ENCODE assay signal across 8 cellular contexts in the genomic region with DNA sequence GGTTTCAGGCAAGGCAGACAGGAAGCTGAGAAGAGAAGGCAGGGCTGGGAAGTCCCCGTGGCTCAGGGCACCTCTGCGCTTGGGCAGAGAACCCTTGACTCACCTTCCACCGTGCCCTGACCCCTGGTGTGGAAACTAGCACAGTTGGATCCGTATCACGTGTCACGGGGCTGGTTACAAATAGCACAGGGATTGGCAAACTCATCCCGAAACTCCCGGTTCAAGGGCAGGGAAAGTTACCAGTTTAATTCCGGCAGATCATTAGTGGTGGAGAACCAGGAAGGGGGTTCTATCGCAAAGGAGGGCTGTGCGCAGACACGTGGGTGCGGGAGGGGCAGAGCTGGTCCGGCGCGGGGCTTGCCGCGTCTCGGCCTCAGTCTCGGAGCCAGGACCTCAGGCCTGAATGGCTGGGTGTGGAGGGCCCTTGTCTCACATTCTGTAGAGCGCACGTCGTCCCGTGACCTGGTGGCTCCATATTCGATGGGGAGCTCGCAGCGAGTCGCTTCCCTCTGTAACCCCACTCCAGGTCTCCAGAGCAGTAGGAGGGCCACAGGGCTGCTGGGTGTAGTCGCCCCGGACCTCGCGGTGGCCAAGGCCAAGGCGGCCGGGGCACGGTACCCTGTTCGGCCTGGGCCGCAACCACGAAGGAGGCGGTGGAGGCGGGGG. TPM values are rescaled to one million over a fixed set of nuclear protein-coding genes. Genes with fewer than 3 reads are reported as not detected.
DNase-seq lines count a peak whose midpoint lies in the region; ATAC-seq, FAIRE-seq and TF ChIP-seq lines count a peak whose summit lies in the region.

No MANE protein-coding gene starts in this region.

- peaks cover 68% of the 10 kb centered on the region for H3K27me3 Mint-ChIP-seq in H9 (ENCODE audit: low read depth)

- H3K79me2 ChIP-seq in H9 (ENCODE audit: insufficient read depth, low read length) = no peaks in the 10 kb centered on the region
- H3K79me2 ChIP-seq in keratinocyte (ENCODE audit: control insufficient read depth, insufficient read depth, low read length) = peaks cover 4% of the 10 kb centered on the region

- H3K4me2 ChIP-seq in H9 (ENCODE audit: insufficient read depth, insufficient read length, low read length) (peak overlapping the region; percentile 48), keratinocyte (ENCODE audit: control insufficient read depth, extremely low read depth, insufficient read depth, low read depth, low read length) (peak overlapping the region; percentile 92), skeletal muscle satellite cell (ENCODE audit: low read length) (peak overlapping the region; percentile 83)

- H3K4me3 Mint-ChIP-seq in H9 = peak overlapping the region; percentile 58 to 73

- dilution Hi-C loops in keratinocyte (cut with MboI; ENCODE audit: extremely low pct_ligation_motif_present, low sequenced_read_pairs) = no loop called here

- H2BK20ac ChIP-seq in H9 (ENCODE audit: low read depth, low read length, poor library complexity, severe bottlenecking) = no peak overlapping the region

- H3K27ac Mint-ChIP-seq in H9 = no peak overlapping the region

- H3K79me1 ChIP-seq in H9 (ENCODE audit: insufficient read depth, low read depth, low read length, poor library complexity, severe bottlenecking) = no peaks in the 10 kb centered on the region

- H4K5ac ChIP-seq in H9 (ENCODE audit: insufficient read length, low read depth, low read length) = no peak overlapping the region

- no peaks in the 10 kb centered on the region for H3K9me1 ChIP-seq in keratinocyte (ENCODE audit: control insufficient read depth, extremely low read depth, insufficient read depth, low read length)

- H4K20me1 ChIP-seq in H9 (ENCODE audit: control insufficient read depth, insufficient read depth, insufficient read length) (no peaks in the 10 kb centered on the region), keratinocyte (ENCODE audit: control insufficient read depth, extremely low read depth, insufficient read depth, low read length) (no peaks in the 10 kb centered on the region)

- H3K4me1 ChIP-seq in H9 (ENCODE audit: insufficient read depth, low read length) (no peaks in the 10 kb centered on the region), body of pancreas (peaks cover 32% of the 10 kb centered on the region), keratinocyte (ENCODE audit: control insufficient read depth, extremely low read depth, insufficient read depth, low read length) (peaks cover 35% of the 10 kb centered on the region), skeletal muscle satellite cell (ENCODE audit: control insufficient read depth, insufficient read depth, low read length) (peaks cover 72% of the 10 kb centered on the region)

- ATAC-seq in body of pancreas (peak; percentile 45), HG03280 (IDR thresholded peaks at IDR 0.05; ENCODE audit: unreplicated experiment) (no peak), HG03457 (IDR thresholded peaks at IDR 0.05; ENCODE audit: unreplicated experiment) (no peak)

- H3K36me3 Mint-ChIP-seq in H9 (ENCODE audit: insufficient read depth in 1 of 3, low read depth in 3 of 3) = no peaks in the 10 kb centered on the region; a peak in 1 of 7 replicates

- no peak for TF ChIP-seq CTCF in H9 (conservative IDR thresholded peaks at IDR 0.05)
- no peak for TF ChIP-seq CTCF in body of pancreas (IDR thresholded peaks at IDR 0.05)
- no peak for TF ChIP-seq CTCF in keratinocyte (optimal IDR thresholded peaks at IDR 0.05 in 1 of 3, IDR thresholded peaks at IDR 0.05 in 1 of 3, conservative IDR thresholded peaks at IDR 0.05 in 1 of 3; ENCODE audit: extremely low read depth in 1 of 3, insufficient read depth in 2 of 3, low read length in 3 of 3)

- TF ChIP-seq POLR2A in body of pancreas (IDR thresholded peaks at IDR 0.05) = no peak

- H3K18ac ChIP-seq in H9 (ENCODE audit: insufficient read length, low read depth, low read length) = no peak overlapping the region

- peaks cover 0 to 3% of the 10 kb centered on the region in 2 experiments; a peak in 1 of 5 replicates for H3K9me3 Mint-ChIP-seq in H9

- no peak overlapping the region for H3K56ac ChIP-seq in H9 (ENCODE audit: insufficient read length, low read depth, low read length)

- no peak overlapping the region for H2BK120ac ChIP-seq in H9 (ENCODE audit: low read depth, low read length, poor library complexity, severe bottlenecking)

- no peak overlapping the region for H2BK5ac ChIP-seq in H9 (ENCODE audit: insufficient read length, low read length)

- FAIRE-seq in keratinocyte (lab: Jason Lieb, UNC) = no peak

- peak overlapping the region; percentile 38 for H3K14ac ChIP-seq in H9 (ENCODE audit: insufficient read depth, low read length)

- DNase-seq in H9 (peak; percentile 62), body of pancreas (peak; percentile 31 to 75 (median 38)), keratinocyte (ENCODE audit: low read depth, low spot score) (no peak), NCI-H510A treated with DMSO at 0.1 percent for 48 hours (lab: John Stamatoyannopoulos, UW) (no peak), cerebellar nuclear complex (lab: John Stamatoyannopoulos, UW) (no peak)

- no peak overlapping the region for H4K91ac ChIP-seq in H9 (ENCODE audit: insufficient read length, low read depth, low read length)

- H3K9ac ChIP-seq in H9 (ENCODE audit: extremely low read depth, insufficient read length, low read length) = no peak overlapping the region
- H3K9ac ChIP-seq in keratinocyte (ENCODE audit: control insufficient read depth, extremely low read depth, insufficient read depth, low read length) = peak overlapping the region; percentile 64
- H3K9ac ChIP-seq in skeletal muscle satellite cell (ENCODE audit: low read depth, low read length) = peak overlapping the region; percentile 70

- intact Hi-C loops in body of pancreas (cut with DNase I) = no loop called here

- no peak overlapping the region for H2AK5ac ChIP-seq in H9 (ENCODE audit: insufficient read length, low read length)

- H3K4me3 ChIP-seq in body of pancreas (no peak overlapping the region), keratinocyte (ENCODE audit: control insufficient read depth in 2 of 3, extremely low read depth in 1 of 3, insufficient read depth in 2 of 3, low read depth in 1 of 3, low read length in 3 of 3) (peak overlapping the region; percentile 5 to 58 (median 49)), skeletal muscle satellite cell (ENCODE audit: low read length) (peak overlapping the region; percentile 85)

- H2AFZ ChIP-seq in H9 (ENCODE audit: low read length) (no peak overlapping the region), keratinocyte (ENCODE audit: control insufficient read depth, low read length) (peak overlapping the region; percentile 49)

- no peak overlapping the region for H3T11ph ChIP-seq in H9 (ENCODE audit: low read length)

- H3K9me3 ChIP-seq in H9 (ENCODE audit: control insufficient read depth, low read depth, low read length) = no peaks in the 10 kb centered on the region
- no peaks in the 10 kb centered on the region for H3K9me3 ChIP-seq in body of pancreas
- H3K9me3 ChIP-seq in keratinocyte (ENCODE audit: control insufficient read depth, low read depth, low read length) = no peaks in the 10 kb centered on the region
- H3K9me3 ChIP-seq in skeletal muscle satellite cell (replicated peaks; ENCODE audit: low read length) = no peaks in the 10 kb centered on the region

- no peak overlapping the region for H2BK12ac ChIP-seq in H9 (ENCODE audit: insufficient read length, low read depth, low read length)

- H3K4me1 Mint-ChIP-seq in H9 = peaks cover 20 to 24% of the 10 kb centered on the region in 2 experiments

- H3K36me3 ChIP-seq in body of pancreas (replicated peaks in 1 of 2; ENCODE audit: insufficient read depth in 1 of 2, low read depth in 2 of 2) (no peaks in the 10 kb centered on the region), keratinocyte (ENCODE audit: control insufficient read depth in 2 of 2, extremely low read depth in 1 of 2, insufficient read depth in 2 of 2, low read length in 2 of 2) (peaks cover 12% of the 10 kb centered on the region in 2 experiments), skeletal muscle satellite cell (ENCODE audit: insufficient read depth, low read length) (peaks cover 12% of the 10 kb centered on the region)

- H3K23me2 ChIP-seq in H9 (ENCODE audit: insufficient read length, low read depth, low read length, poor library complexity, severe bottlenecking) = peaks cover 10% of the 10 kb centered on the region

- H3K4ac ChIP-seq in H9 (ENCODE audit: low read depth, low read length) = no peak overlapping the region

- H3K27ac ChIP-seq in H9 (ENCODE audit: insufficient read length, low read depth, low read length) = no peak overlapping the region
- H3K27ac ChIP-seq in body of pancreas = peak overlapping the region in 3 of 4 donors; percentile 12 to 75 (median 22)
- H3K27ac ChIP-seq in keratinocyte (ENCODE audit: control insufficient read depth, insufficient read depth, low read length) = no peak overlapping the region

- peaks cover 16% of the 10 kb centered on the region; the same call in 1 of the 2 replicates for H3K27me3 ChIP-seq in H9 (ENCODE audit: insufficient read depth, low read length)
- no peaks in the 10 kb centered on the region for H3K27me3 ChIP-seq in body of pancreas
- no peaks in the 10 kb centered on the region for H3K27me3 ChIP-seq in keratinocyte (ENCODE audit: control insufficient read depth, extremely low read depth, insufficient read depth, low read length)
- no peaks in the 10 kb centered on the region for H3K27me3 ChIP-seq in skeletal muscle satellite cell (ENCODE audit: control insufficient read depth, insufficient read depth, low read length)

- peak overlapping the region; percentile 36 for H4K8ac ChIP-seq in H9 (replicated peaks; ENCODE audit: insufficient read length, low read depth, low read length)

- no peak overlapping the region for H3K23ac ChIP-seq in H9 (ENCODE audit: insufficient read length, low read depth, low read length)

- no peak overlapping the region for H2BK15ac ChIP-seq in H9 (ENCODE audit: low read depth, low read length)

- WGBS in H9 (ENCODE audit: extremely low coverage, insufficient read length, low lambda C conversion rate) = no CpG with 5 or more reads among the region's 40 CpGs
- WGBS in body of pancreas, 2 donors = 46 to 67% methylated on average over 12 to 40 of the region's 40 CpGs

RNA-seq across cellular contexts. Expression of gene TMEM171, which starts 0.8 kb away (rescaled TPM):
- 0.42 TPM in 2 replicates for total RNA-seq in H9 (2021)
- total RNA-seq in body of pancreas = 1 to 10 TPM in 1 of 2 donors, not detected in 1; 1.8 TPM
- 8.7 to 10.3 TPM (median 8.8 TPM) in 3 replicates for polyA plus RNA-seq in keratinocyte
- polyA plus RNA-seq in keratinocyte (2011; ENCODE audit: low read depth) = 0.35 TPM
- 6.6 and 7.1 TPM in 2 replicates for polyA plus RNA-seq in keratinocyte (2011; cell fraction: cytosol; rRNA removed)
- polyA plus RNA-seq in keratinocyte (2011; cell fraction: nucleus; rRNA removed) = 12.9 and 14.1 TPM in 2 replicates
- 2.2 and 7.8 TPM in 2 replicates for polyA plus RNA-seq in keratinocyte (2012; ENCODE audit: low replicate concordance)
- polyA minus RNA-seq in keratinocyte = 4.2 to 6.0 TPM (median 5.6 TPM) in 3 replicates
- 6.9 TPM for polyA minus RNA-seq in keratinocyte (2011; cell fraction: cytosol; rRNA and poly(A)+ RNA removed)
- polyA minus RNA-seq in keratinocyte (2011; cell fraction: nucleus; rRNA and poly(A)+ RNA removed) = 5.2 and 7.9 TPM in 2 replicates
- 6.1 and 7.2 TPM in 2 replicates for total RNA-seq in skeletal muscle satellite cell (2012; rRNA removed)

RNA-seq across cellular contexts. Expression of gene TMEM174, which starts 53.4 kb away (rescaled TPM):
- not detected in 2 replicates for total RNA-seq in H9 (2021)
- total RNA-seq in body of pancreas = not detected
- polyA plus RNA-seq in keratinocyte = not detected in 3 replicates
- not detected for polyA plus RNA-seq in keratinocyte (2011; ENCODE audit: low read depth)
- polyA plus RNA-seq in keratinocyte (2011; cell fraction: cytosol; rRNA removed) = not detected in 2 replicates
- not detected in 2 replicates for polyA plus RNA-seq in keratinocyte (2011; cell fraction: nucleus; rRNA removed)
- polyA plus RNA-seq in keratinocyte (2012; ENCODE audit: low replicate concordance) = not detected in 2 replicates
- polyA minus RNA-seq in keratinocyte = not detected in 3 replicates
- not detected for polyA minus RNA-seq in keratinocyte (2011; cell fraction: cytosol; rRNA and poly(A)+ RNA removed)
- polyA minus RNA-seq in keratinocyte (2011; cell fraction: nucleus; rRNA and poly(A)+ RNA removed) = not detected in 2 replicates
- not detected in 2 replicates for total RNA-seq in skeletal muscle satellite cell (2012; rRNA removed)

Comparison
In these comparisons a context has a peak if more than half of its experiments do, and no peak if none do; other contexts are left out.
1. DNase-seq: peak in H9 (single experiment) and body of pancreas (4 of 4); none in keratinocyte (single experiment), NCI-H510A treated with DMSO at 0.1 percent for 48 hours (single experiment) and cerebellar nuclear complex (0 of 2).
2. H3K27ac ChIP-seq: peak in body of pancreas (3 of 4); none in H9 (single experiment) and keratinocyte (single experiment).
3. H3K4me3 ChIP-seq: peak in keratinocyte (3 of 3) and skeletal muscle satellite cell (single experiment); none in body of pancreas (0 of 2).
4. Peak in every context shown above with its lines, with median percentiles within 50 percentile points of each other: H3K4me2 ChIP-seq.